ENCODE assay signal across 8 cellular contexts in the genomic region with DNA sequence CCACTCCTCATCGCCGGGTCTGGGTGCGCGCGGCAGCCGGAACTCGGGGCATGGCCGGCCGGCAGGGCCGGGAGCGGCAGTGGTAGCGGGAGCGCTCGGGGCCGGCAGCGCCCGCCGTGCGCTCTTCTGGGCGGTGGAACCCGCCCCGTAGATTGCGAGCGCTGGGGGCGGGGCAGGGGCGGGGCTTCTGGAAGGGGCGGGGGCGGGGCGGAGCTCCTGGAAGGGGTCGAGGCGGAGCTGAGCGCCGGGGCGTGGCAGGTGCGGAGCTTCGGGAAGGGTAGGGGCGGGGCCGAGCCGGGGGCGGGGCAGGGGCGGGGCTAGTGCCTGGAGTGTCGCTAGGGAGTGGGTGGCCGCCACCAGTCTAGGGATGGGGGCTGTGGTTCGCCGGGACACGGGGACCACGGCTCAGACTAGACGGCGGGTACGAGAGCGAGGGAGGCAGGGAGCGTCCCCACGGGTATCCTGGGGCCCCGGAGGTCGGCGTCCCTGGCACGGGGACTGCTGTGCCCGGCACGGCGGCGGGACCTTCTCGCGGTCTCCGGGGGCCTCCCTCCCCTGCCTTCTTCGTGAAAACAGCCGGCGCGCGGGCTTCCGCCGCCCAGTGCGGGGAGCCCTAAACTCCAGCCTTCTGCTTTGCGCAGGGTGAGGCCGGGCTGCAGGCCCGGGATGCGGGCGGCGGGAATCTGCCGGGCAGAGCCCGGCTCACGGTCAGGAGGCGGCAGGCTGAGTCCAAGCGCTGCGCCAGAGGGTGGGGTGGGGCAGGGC. TPM values are rescaled to one million over a fixed set of nuclear protein-coding genes. Genes with fewer than 3 reads are reported as not detected.
DNase-seq lines count a peak whose midpoint lies in the region; ATAC-seq and TF ChIP-seq lines count a peak whose summit lies in the region.

A gene (minus strand): TSS at position 128 of the 765 bp plus-strand sequence. CDS start 117 bp downstream, at position 11.

- no peaks in the 10 kb centered on the region for H3K79me2 ChIP-seq in GM23248 (ENCODE audit: insufficient read depth)

- H3K4me3 ChIP-seq in GM23248 (peak within 1 kb of the TSS; percentile 73), LNCaP clone FGC (ENCODE audit: low read depth, low read length) (peak within 1 kb of the TSS; percentile 62), heart left ventricle (peak within 1 kb of the TSS; percentile 53 to 98 (median 87)), tibial artery (peak within 1 kb of the TSS; percentile 66 to 82)

- in situ Hi-C loops in GM23248 (cut with MboI) = no loop called here

- peak; percentile 98 for DNase-seq in GM23248
- DNase-seq in LNCaP clone FGC (ENCODE audit: low read depth) = peak; percentile 43
- peak; percentile 71 to 91 (median 86) for DNase-seq in T-cell
- peak; percentile 91 for DNase-seq in activated naive CD8-positive, alpha-beta T cell treated with anti-CD3 and anti-CD28 coated beads, Interleukin-2, amount 50 U/mL, for 24 hours
- peak; percentile 92 to 96 (median 93) for DNase-seq in heart left ventricle
- DNase-seq in posterior cingulate gyrus = peak; percentile 80 to 99 (median 92)
- DNase-seq in tibial artery = peak; percentile 89 to 93

- CTCF ChIA-PET in T-cell (lab: Charles Lee) = interaction anchor here (0.6 to 0.9 kb wide), 2 partner anchors 23 to 135 kb away, joined by 4 to 5 read pairs; no protein-coding TSS in a partner anchor

- peak within 1 kb of the TSS; percentile 82 for H2AFZ ChIP-seq in GM23248

- H3K9me3 Mint-ChIP-seq in T-cell = no peaks in the 10 kb centered on the region
- H3K9me3 Mint-ChIP-seq in activated naive CD8-positive, alpha-beta T cell treated with anti-CD3 and anti-CD28 coated beads, Interleukin-2, amount 50 U/mL, for 24 hours = no peaks in the 10 kb centered on the region

- no peaks in the 10 kb centered on the region for H4K20me1 ChIP-seq in GM23248 (ENCODE audit: insufficient read depth)

- H3K27me3 ChIP-seq in GM23248 (replicated peaks; ENCODE audit: insufficient read depth) (no peaks in the 10 kb centered on the region), heart left ventricle (no peaks in the 10 kb centered on the region), tibial artery (peaks cover 0 to 21% of the 10 kb centered on the region in 2 donors)

- H3K9me2 ChIP-seq in GM23248 (ENCODE audit: insufficient read depth) = no peaks in the 10 kb centered on the region

- no peak for TF ChIP-seq CTCF in LNCaP clone FGC (IDR thresholded peaks at IDR 0.05; ENCODE audit: control insufficient read depth, extremely low read depth, insufficient read depth)
- TF ChIP-seq CTCF in heart left ventricle (IDR thresholded peaks at IDR 0.05) = no peak
- TF ChIP-seq CTCF in tibial artery (IDR thresholded peaks at IDR 0.05) = no peak

- H3K4me3 Mint-ChIP-seq in T-cell = peak within 1 kb of the TSS; percentile 83 to 90 (median 89)
- H3K4me3 Mint-ChIP-seq in activated naive CD8-positive, alpha-beta T cell treated with anti-CD3 and anti-CD28 coated beads, Interleukin-2, amount 50 U/mL, for 24 hours = peak within 1 kb of the TSS; percentile 87

- peak within 1 kb of the TSS; percentile 61 for H3K4me2 ChIP-seq in GM23248 (ENCODE audit: unreplicated experiment)

- H3K36me3 ChIP-seq in ES-I3 (ENCODE audit: insufficient read depth, low read length) (no peaks in the 10 kb centered on the region), GM23248 (ENCODE audit: low read depth) (no peaks in the 10 kb centered on the region), heart left ventricle (no peaks in the 10 kb centered on the region), tibial artery (no peaks in the 10 kb centered on the region)

- ATAC-seq in T-cell (replicated peaks in 1 of 4) (peak; percentile 75 to 90 (median 86)), heart left ventricle (peak; percentile 95 to 97 (median 96))
- peak; percentile 85 for ATAC-seq in activated naive CD8-positive, alpha-beta T cell treated with anti-CD3 and anti-CD28 coated beads, Interleukin-2, amount 50 U/mL, for 24 hours

- peaks cover 10% of the 10 kb centered on the region; the same call in 1 of the 2 replicates for H3K4me1 ChIP-seq in ES-I3 (ENCODE audit: insufficient read depth, low read length)
- H3K4me1 ChIP-seq in GM23248 (ENCODE audit: insufficient read depth) = no peaks in the 10 kb centered on the region
- peaks cover 0 to 24% (median 15%) of the 10 kb centered on the region in 12 donors for H3K4me1 ChIP-seq in heart left ventricle
- H3K4me1 ChIP-seq in tibial artery = peaks cover 0 to 19% (median 15%) of the 10 kb centered on the region in 4 donors

- H3K4me1 Mint-ChIP-seq in T-cell = peaks cover 8 to 14% (median 13%) of the 10 kb centered on the region in 3 donors
- peaks cover 14% of the 10 kb centered on the region for H3K4me1 Mint-ChIP-seq in activated naive CD8-positive, alpha-beta T cell treated with anti-CD3 and anti-CD28 coated beads, Interleukin-2, amount 50 U/mL, for 24 hours

- H3K9me3 ChIP-seq in ES-I3 (ENCODE audit: control insufficient read depth, insufficient read depth, low read length) (peaks cover 4% of the 10 kb centered on the region; the same call in 1 of the 2 replicates), GM23248 (ENCODE audit: low read depth) (no peaks in the 10 kb centered on the region), heart left ventricle (no peaks in the 10 kb centered on the region), tibial artery (no peaks in the 10 kb centered on the region)

- H3K27ac ChIP-seq in GM23248 (no peak within 1 kb of the TSS), heart left ventricle (peak within 1 kb of the TSS in 11 of 12 donors; percentile 52 to 86 (median 71)), tibial artery (peak within 1 kb of the TSS; percentile 80 to 89)

- WGBS in GM23248 (ENCODE audit: low coverage in 1 of 2, low lambda C conversion rate in 2 of 2, missing lambda C conversion rate in 2 of 2), 2 experiments = 1% methylated on average over 42 to 46 of the region's 84 CpGs
- WGBS in heart left ventricle, 4 donors = 0 to 2% (median 1%) methylated on average over 26 to 84 of the region's 84 CpGs

- no peaks in the 10 kb centered on the region for H3F3A ChIP-seq in GM23248 (ENCODE audit: insufficient read depth)

- TF ChIP-seq POLR2A in heart left ventricle (IDR thresholded peaks at IDR 0.05) = peak in 1 of 2 donors; percentile 49

- H3K27me3 Mint-ChIP-seq in T-cell = peaks cover 0 to 5% of the 10 kb centered on the region in 2 donors
- no peaks in the 10 kb centered on the region for H3K27me3 Mint-ChIP-seq in activated naive CD8-positive, alpha-beta T cell treated with anti-CD3 and anti-CD28 coated beads, Interleukin-2, amount 50 U/mL, for 24 hours

- intact Hi-C loops in heart left ventricle (cut with DNase I) (loop anchor here in 4 of 10 donors (1.0 to 5.0 kb wide), 5 partner anchors 21 to 86 kb away; a partner anchor contains a TSS), posterior cingulate gyrus (cut with DNase I) (loop anchor here (1.0 kb wide), 1 partner anchor 24 kb away; a partner anchor contains a TSS), tibial artery (cut with DNase I; ENCODE audit: low total_unique reads) (loop anchor here (10.0 kb wide), 1 partner anchor 47 kb away; no protein-coding TSS in a partner anchor)

- no peaks in the 10 kb centered on the region for H3K36me3 Mint-ChIP-seq in T-cell
- H3K36me3 Mint-ChIP-seq in activated naive CD8-positive, alpha-beta T cell treated with anti-CD3 and anti-CD28 coated beads, Interleukin-2, amount 50 U/mL, for 24 hours (ENCODE audit: low read depth) = no peaks in the 10 kb centered on the region

- H3K9ac ChIP-seq in ES-I3 (ENCODE audit: low read depth, low read length) = peak within 1 kb of the TSS; percentile 78
- H3K9ac ChIP-seq in GM23248 = peak within 1 kb of the TSS; percentile 60

- H3K27ac Mint-ChIP-seq in T-cell = peak within 1 kb of the TSS; percentile 1 to 55
- H3K27ac Mint-ChIP-seq in activated naive CD8-positive, alpha-beta T cell treated with anti-CD3 and anti-CD28 coated beads, Interleukin-2, amount 50 U/mL, for 24 hours = peak within 1 kb of the TSS; percentile 59

- POLR2A ChIA-PET in T-cell (lab: Charles Lee) = interaction anchor here (0.5 to 0.7 kb wide), 3 partner anchors 14 to 30 kb away, joined by 3 to 4 read pairs (median 3); no protein-coding TSS in a partner anchor

RNA-seq across cellular contexts. Expression of the gene that starts here (rescaled TPM):
- total RNA-seq in GM23248 (2014; rRNA removed; shearing (Covaris generic)) = 7.1 and 9.8 TPM in 2 replicates
- polyA plus RNA-seq in GM23248 (2016; fragmentation: Nextera tagmentation; extraction: Ambion mirVana) = 8.8 TPM in 2 replicates
- 10 to 100 TPM in 3 of 5 donors, 1 to 10 TPM in 2; 5.8 to 16.4 (median 12.2) TPM for total RNA-seq in T-cell
- 1 to 10 TPM; 3.8 to 9.8 (median 6.2) TPM for total RNA-seq in heart left ventricle
- 1 to 10 TPM; 4.7 to 8.2 TPM for polyA plus RNA-seq in heart left ventricle

Comparison
In these comparisons a context has a peak if more than half of its experiments do, and no peak if none do; other contexts are left out.
1. DNase-seq: peak in every context shown above with its lines; median percentile 98 in GM23248; 93 in heart left ventricle; 92 in posterior cingulate gyrus; 91 in activated naive CD8-positive, alpha-beta T cell treated with anti-CD3 and anti-CD28 coated beads, Interleukin-2, amount 50 U/mL, for 24 hours; 91 in tibial artery; 86 in T-cell; 43 in LNCaP clone FGC.